Comparison of ENCODE assay signal across 8 cellular contexts in genomic region chrX:23694606-23695005, GRCh38. TPM values are rescaled to one million over a fixed set of nuclear protein-coding genes. Genes with fewer than 3 reads are reported as not detected.
DNase-seq lines count a peak whose midpoint lies in the region; ATAC-seq and TF ChIP-seq lines count a peak whose summit lies in the region.

No MANE protein-coding gene starts in this region.

- DNase-seq in CD1c-positive myeloid dendritic cell (ENCODE audit: extremely low spot score) (peak; percentile 58), T-helper 2 cell (peak in 3 of 5 experiments; percentile 9 to 49 (median 23)), cerebellar cortex (ENCODE audit: low spot score) (peak; percentile 51), left lobe of liver (ENCODE audit: low spot score) (peak; percentile 58), cerebellar nuclear complex (lab: John Stamatoyannopoulos, UW) (no peak)
- peak in 2 of 3 experiments; percentile 11 to 14 for DNase-seq in stimulated activated CD4-positive, alpha-beta T cell treated with anti-CD3 and anti-CD28 coated beads, TNF-alpha, amount 100 ng/mL, for 24 hours (ENCODE audit: low read depth in 3 of 3)

- peak; percentile 82 for ATAC-seq in GM18867 (IDR thresholded peaks at IDR 0.05; ENCODE audit: unreplicated experiment)
- peak; percentile 84 for ATAC-seq in left lobe of liver

- TF ChIP-seq CTCF in LNCAP (IDR thresholded peaks at IDR 0.05): peak; percentile 42; the same call in 1 of the 2 replicates

RNA-seq across cellular contexts. Expression of gene PRDX4, which starts 27.3 kb away (rescaled TPM):
- total RNA-seq in left lobe of liver: 166 TPM

RNA-seq across cellular contexts. Expression of gene ACOT9, which starts 48.5 kb away (rescaled TPM):
- 11.0 TPM for total RNA-seq in left lobe of liver

Comparison
In these comparisons a context has a peak if more than half of its experiments do, and no peak if none do; other contexts are left out.
1. DNase-seq: peak in CD1c-positive myeloid dendritic cell (single experiment), T-helper 2 cell (3 of 5), cerebellar cortex (single experiment), left lobe of liver (single experiment) and stimulated activated CD4-positive, alpha-beta T cell treated with anti-CD3 and anti-CD28 coated beads, TNF-alpha, amount 100 ng/mL, for 24 hours (2 of 3); none in cerebellar nuclear complex (0 of 2).